In genomic region chr2:96837575-96837974, GRCh38 we compare ENCODE assay signal across 23 cellular contexts.
"Had no signal": no experiment of that assay in that cellular context is flagged by ENCODE, and none has a peak within 500 bp of the region (broad histone marks: within the 10 kb centered on the region; RNA-seq: fewer than 3 reads in every experiment).

No MANE protein-coding gene starts in this region.

- H3K36me3 Mint-ChIP-seq: naive B cell had no signal

- H3K4me3 Mint-ChIP-seq: nephron had no signal

- H3K4me3 ChIP-seq: esophagus muscularis mucosa, gastroesophageal sphincter, left ventricle myocardium inferior, lung, prostate gland, sigmoid colon, upper lobe of left lung, uterus had no signal

- H3K9me3 Mint-ChIP-seq: immature natural killer cell, naive B cell, nephron had no signal

- ATAC-seq: gastroesophageal sphincter, left cardiac atrium had no signal

- H3K27ac ChIP-seq: epithelial cell of prostate, esophagus muscularis mucosa, gastroesophageal sphincter, left ventricle myocardium inferior, parathyroid adenoma, prostate gland, sigmoid colon, upper lobe of left lung, uterus had no signal

- H3K36me3 ChIP-seq: prostate gland, uterus had no signal

- H3K9me3 ChIP-seq: esophagus muscularis mucosa, gastroesophageal sphincter, left ventricle myocardium inferior, prostate gland, sigmoid colon, upper lobe of left lung, uterus had no signal

- H3K27me3 ChIP-seq: esophagus muscularis mucosa, gastroesophageal sphincter, sigmoid colon, upper lobe of left lung, uterus had no signal

- DNase-seq: effector memory CD4-positive, alpha-beta T cell; glutamatergic neuron; immature natural killer cell; kidney; left cardiac atrium; left ventricle myocardium inferior; mesendoderm; naive B cell; occipital lobe; retina; sigmoid colon; small intestine; stimulated activated CD4-positive, alpha-beta T cell treated with anti-CD3 and anti-CD28 coated beads, Interleukin-12 subunit alpha, Interleukin-12 subunit beta, amount 100 ng/mL, for 4 hours; stimulated activated naive CD4-positive, alpha-beta T cell treated with Interleukin-2 at 50 U/mL for 16 hours; upper lobe of left lung; uterus had no signal

- H3K27me3 Mint-ChIP-seq: naive B cell had no signal
